In genomic region chr18:48007955-48008701, GRCh38 we compare ENCODE assay signal across 8 cellular contexts.
DNase-seq lines count a peak whose midpoint lies in the region; ATAC-seq and TF ChIP-seq lines count a peak whose summit lies in the region.

No MANE protein-coding gene starts in this region.

- CTCF ChIA-PET in CD4-positive, alpha-beta T cell (lab: Charles Lee): interaction anchor here (1.4 kb wide), 2 partner anchors 45 to 76 kb away, joined by 3 to 4 read pairs; no protein-coding TSS in a partner anchor

- H3K27ac Mint-ChIP-seq in CD4-positive, alpha-beta T cell: no peak overlapping the region

- peak; percentile 12 to 48 (median 30) for DNase-seq in CD4-positive, alpha-beta T cell
- peak; percentile 78 for DNase-seq in NB4 (ENCODE audit: low read depth)
- DNase-seq in activated CD4-positive, CD25-positive, alpha-beta regulatory T cell treated with anti-CD3 and anti-CD28 coated beads, Interleukin-2, amount 50 U/mL, for 72 hours: peak; percentile 43
- peak; percentile 78 for DNase-seq in dermis blood vessel endothelial cell
- DNase-seq in medulla oblongata (ENCODE audit: extremely low spot score): peak; percentile 41
- peak; percentile 3 to 16 for DNase-seq in stimulated activated CD8-positive, alpha-beta memory T cell treated with anti-CD3 and anti-CD28 coated beads, Interleukin-15, amount 100 ng/mL, for 4 hours (ENCODE audit: low read depth in 2 of 2)

- intact Hi-C loops in CD4-positive, alpha-beta T cell (cut with DNase I, micrococcal nuclease): loop anchor here in 1 of 2 experiments (5.0 kb wide), 1 partner anchor 76 kb away; the partner anchor contains the start of gene SMAD2

- no peak overlapping the region for H3K27ac ChIP-seq in CD4-positive, alpha-beta T cell (ENCODE audit: low read depth, low read length)

- TF ChIP-seq POLR2A in NB4 (IDR thresholded peaks at IDR 0.05; ENCODE audit: extremely low read depth, insufficient read length): no peak

- H3K27me3 Mint-ChIP-seq in CD4-positive, alpha-beta T cell: peaks cover 19% of the 10 kb centered on the region

- H3K9me3 Mint-ChIP-seq in CD4-positive, alpha-beta T cell: no peaks in the 10 kb centered on the region

- H3K27me3 ChIP-seq in CD4-positive, alpha-beta T cell (ENCODE audit: control insufficient read depth, insufficient read depth, low read length): peaks cover 10% of the 10 kb centered on the region

- POLR2A ChIA-PET in CD4-positive, alpha-beta T cell (lab: Charles Lee): no interaction called here

- H3K9me3 ChIP-seq in CD4-positive, alpha-beta T cell (ENCODE audit: control insufficient read depth, low read length): no peaks in the 10 kb centered on the region

- H3K4me1 Mint-ChIP-seq in CD4-positive, alpha-beta T cell (ENCODE audit: low read depth): peaks cover 6% of the 10 kb centered on the region

- peak; percentile 89 for ATAC-seq in CD4-positive, alpha-beta T cell (ENCODE audit: poor library complexity)
- peak; percentile 88 for ATAC-seq in GM19463 (IDR thresholded peaks at IDR 0.05; ENCODE audit: unreplicated experiment)
- ATAC-seq in HG02840 (IDR thresholded peaks at IDR 0.05; ENCODE audit: low FRiP score, unreplicated experiment): no peak

- no peaks in the 10 kb centered on the region for H3K36me3 Mint-ChIP-seq in CD4-positive, alpha-beta T cell (ENCODE audit: low read depth)

- TF ChIP-seq CTCF in CD4-positive, alpha-beta T cell (IDR thresholded peaks at IDR 0.05): peak; percentile 23
- peak; percentile 13 for TF ChIP-seq CTCF in NB4 (IDR thresholded peaks at IDR 0.05; ENCODE audit: low read depth, low read length)

- H3K4me3 Mint-ChIP-seq in CD4-positive, alpha-beta T cell: peak overlapping the region; percentile 77

- H3K4me3 ChIP-seq in NB4 (ENCODE audit: low read depth, low read length): peak overlapping the region; percentile 32

Comparison
In these comparisons a context has a peak if more than half of its experiments do, and no peak if none do; other contexts are left out.
1. DNase-seq: peak in every context shown above with its lines; median percentile 78 in NB4; 78 in dermis blood vessel endothelial cell; 43 in activated CD4-positive, CD25-positive, alpha-beta regulatory T cell treated with anti-CD3 and anti-CD28 coated beads, Interleukin-2, amount 50 U/mL, for 72 hours; 41 in medulla oblongata; 30 in CD4-positive, alpha-beta T cell; 10 in stimulated activated CD8-positive, alpha-beta memory T cell treated with anti-CD3 and anti-CD28 coated beads, Interleukin-15, amount 100 ng/mL, for 4 hours.